ENCODE assay signal across 2 cellular contexts in genomic region chr2:227433171-227433570, GRCh38.
TF ChIP-seq lines count a peak whose summit lies in the region.

No MANE protein-coding gene starts in this region.

TF ChIP-seq in HEK293, 187 proteins besides CTCF, POLR2A, EP300 and RAD21:
- peak; percentile 34 for TF ChIP-seq SETDB1 (IDR thresholded peaks at IDR 0.05; ENCODE audit: insufficient read length, low read length)
- TF ChIP-seq ZNF707 (tag by site-specific recombination; IDR thresholded peaks at IDR 0.05) = peak; percentile 96
- TF ChIP-seq ZNF341 (tag by site-specific recombination; IDR thresholded peaks at IDR 0.05; ENCODE audit: low read depth) = no peak

TF ChIP-seq in K562, 482 proteins besides CTCF, POLR2A, EP300 and RAD21:
- TF ChIP-seq ZNF707 (CRISPR knock-in tag; conservative IDR thresholded peaks at IDR 0.05) (peak; percentile 97), ZNF280A (IDR thresholded peaks at IDR 0.05; ENCODE audit: low read depth, partially characterized antibody) (peak; percentile 18), TRIM28 (IDR thresholded peaks at IDR 0.05) (peak; percentile 79), CBFA2T2 (conservative IDR thresholded peaks at IDR 0.05) (no peak), FOXP4 (CRISPR knock-in tag; IDR thresholded peaks at IDR 0.05; ENCODE audit: borderline replicate concordance) (no peak), RBM15 (IDR thresholded peaks at IDR 0.05; ENCODE audit: insufficient read depth, low read length) (no peak), TBP (optimal IDR thresholded peaks at IDR 0.05; ENCODE audit: low read depth, low read length) (no peak), CBX5 (IDR thresholded peaks at IDR 0.05; ENCODE audit: borderline replicate concordance, low read depth) (0 out of 2 replicates have a peak, but pooled peaks have one; percentile 21), TRIM24 (IDR thresholded peaks at IDR 0.05) (0 out of 4 replicates have a peak, but pooled peaks of 1 of the 2 experiments have one; percentile 15)
